2 cellular contexts compared by ENCODE assay signal in genomic region chr9:121393318-121393717, GRCh38.
TF ChIP-seq lines count a peak whose summit lies in the region.

No MANE protein-coding gene starts in this region.

TF ChIP-seq in SK-N-SH, 30 proteins besides CTCF, POLR2A, EP300 and RAD21 (continued from another document):
- no peak for TF ChIP-seq PBX3 (IDR thresholded peaks at IDR 0.05)
- TF ChIP-seq EZH2phosphoT487 (IDR thresholded peaks at IDR 0.05; ENCODE audit: borderline replicate concordance, low read depth) = no peak
- TF ChIP-seq USF1 (IDR thresholded peaks at IDR 0.05; ENCODE audit: borderline replicate concordance, low read depth) = no peak
- TF ChIP-seq NFIC (IDR thresholded peaks at IDR 0.05; ENCODE audit: borderline replicate concordance) = no peak
- no peak for TF ChIP-seq FOXM1 (IDR thresholded peaks at IDR 0.05; ENCODE audit: low read depth)

TF ChIP-seq in SK-N-SH treated with all-trans-retinoic acid at 6 μM for 48 hours, 23 proteins besides CTCF, POLR2A, EP300 and RAD21 (continued from another document):
- TF ChIP-seq TSHZ2 (CRISPR knock-in tag; IDR thresholded peaks at IDR 0.05) (no peak), CSRNP3 (CRISPR knock-in tag; IDR thresholded peaks at IDR 0.05) (no peak), TCF4 (CRISPR knock-in tag; IDR thresholded peaks at IDR 0.05; ENCODE audit: borderline replicate concordance) (no peak), ZFP30 (CRISPR knock-in tag; IDR thresholded peaks at IDR 0.05) (no peak), GLIS3 (CRISPR knock-in tag; IDR thresholded peaks at IDR 0.05) (no peak), POU6F1 (CRISPR knock-in tag; IDR thresholded peaks at IDR 0.05; ENCODE audit: borderline replicate concordance, low read depth) (no peak), RARB (CRISPR knock-in tag; IDR thresholded peaks at IDR 0.05) (no peak), ESRRG (CRISPR knock-in tag; IDR thresholded peaks at IDR 0.05) (no peak), ARNTL (CRISPR knock-in tag; IDR thresholded peaks at IDR 0.05; ENCODE audit: borderline replicate concordance, low read depth) (no peak), PPARA (CRISPR knock-in tag; IDR thresholded peaks at IDR 0.05; ENCODE audit: borderline replicate concordance) (no peak), BACH2 (CRISPR knock-in tag; IDR thresholded peaks at IDR 0.05; ENCODE audit: borderline replicate concordance) (no peak), CREB5 (CRISPR knock-in tag; IDR thresholded peaks at IDR 0.05; ENCODE audit: low read depth) (no peak)
